In the genomic region with DNA sequence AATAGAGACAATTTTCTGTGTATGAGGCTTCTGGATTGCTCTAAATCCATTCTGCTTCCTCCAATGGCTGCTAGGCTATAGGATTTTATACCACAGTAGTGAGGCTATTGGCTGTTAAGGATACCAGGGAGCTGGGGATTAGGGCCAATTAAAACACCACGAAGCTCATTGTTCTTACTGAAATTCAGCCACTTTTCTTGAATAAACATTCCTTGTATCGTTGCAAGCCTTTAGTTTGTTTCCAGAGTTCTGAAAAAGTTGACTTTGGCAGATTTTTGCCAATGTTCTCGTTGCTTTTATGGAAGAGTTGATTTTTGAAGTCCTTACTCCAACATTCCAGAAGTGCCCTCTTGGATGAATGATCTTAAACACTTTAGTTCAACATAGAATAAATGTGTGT, we compare ENCODE assay signal across 1 cellular context.
TF ChIP-seq lines count a peak whose summit lies in the region.

No MANE protein-coding gene starts in this region.

TF ChIP-seq in GM23338, 12 proteins besides CTCF, POLR2A, EP300 and RAD21 (continued from another document):
- TF ChIP-seq, protein P1, sequence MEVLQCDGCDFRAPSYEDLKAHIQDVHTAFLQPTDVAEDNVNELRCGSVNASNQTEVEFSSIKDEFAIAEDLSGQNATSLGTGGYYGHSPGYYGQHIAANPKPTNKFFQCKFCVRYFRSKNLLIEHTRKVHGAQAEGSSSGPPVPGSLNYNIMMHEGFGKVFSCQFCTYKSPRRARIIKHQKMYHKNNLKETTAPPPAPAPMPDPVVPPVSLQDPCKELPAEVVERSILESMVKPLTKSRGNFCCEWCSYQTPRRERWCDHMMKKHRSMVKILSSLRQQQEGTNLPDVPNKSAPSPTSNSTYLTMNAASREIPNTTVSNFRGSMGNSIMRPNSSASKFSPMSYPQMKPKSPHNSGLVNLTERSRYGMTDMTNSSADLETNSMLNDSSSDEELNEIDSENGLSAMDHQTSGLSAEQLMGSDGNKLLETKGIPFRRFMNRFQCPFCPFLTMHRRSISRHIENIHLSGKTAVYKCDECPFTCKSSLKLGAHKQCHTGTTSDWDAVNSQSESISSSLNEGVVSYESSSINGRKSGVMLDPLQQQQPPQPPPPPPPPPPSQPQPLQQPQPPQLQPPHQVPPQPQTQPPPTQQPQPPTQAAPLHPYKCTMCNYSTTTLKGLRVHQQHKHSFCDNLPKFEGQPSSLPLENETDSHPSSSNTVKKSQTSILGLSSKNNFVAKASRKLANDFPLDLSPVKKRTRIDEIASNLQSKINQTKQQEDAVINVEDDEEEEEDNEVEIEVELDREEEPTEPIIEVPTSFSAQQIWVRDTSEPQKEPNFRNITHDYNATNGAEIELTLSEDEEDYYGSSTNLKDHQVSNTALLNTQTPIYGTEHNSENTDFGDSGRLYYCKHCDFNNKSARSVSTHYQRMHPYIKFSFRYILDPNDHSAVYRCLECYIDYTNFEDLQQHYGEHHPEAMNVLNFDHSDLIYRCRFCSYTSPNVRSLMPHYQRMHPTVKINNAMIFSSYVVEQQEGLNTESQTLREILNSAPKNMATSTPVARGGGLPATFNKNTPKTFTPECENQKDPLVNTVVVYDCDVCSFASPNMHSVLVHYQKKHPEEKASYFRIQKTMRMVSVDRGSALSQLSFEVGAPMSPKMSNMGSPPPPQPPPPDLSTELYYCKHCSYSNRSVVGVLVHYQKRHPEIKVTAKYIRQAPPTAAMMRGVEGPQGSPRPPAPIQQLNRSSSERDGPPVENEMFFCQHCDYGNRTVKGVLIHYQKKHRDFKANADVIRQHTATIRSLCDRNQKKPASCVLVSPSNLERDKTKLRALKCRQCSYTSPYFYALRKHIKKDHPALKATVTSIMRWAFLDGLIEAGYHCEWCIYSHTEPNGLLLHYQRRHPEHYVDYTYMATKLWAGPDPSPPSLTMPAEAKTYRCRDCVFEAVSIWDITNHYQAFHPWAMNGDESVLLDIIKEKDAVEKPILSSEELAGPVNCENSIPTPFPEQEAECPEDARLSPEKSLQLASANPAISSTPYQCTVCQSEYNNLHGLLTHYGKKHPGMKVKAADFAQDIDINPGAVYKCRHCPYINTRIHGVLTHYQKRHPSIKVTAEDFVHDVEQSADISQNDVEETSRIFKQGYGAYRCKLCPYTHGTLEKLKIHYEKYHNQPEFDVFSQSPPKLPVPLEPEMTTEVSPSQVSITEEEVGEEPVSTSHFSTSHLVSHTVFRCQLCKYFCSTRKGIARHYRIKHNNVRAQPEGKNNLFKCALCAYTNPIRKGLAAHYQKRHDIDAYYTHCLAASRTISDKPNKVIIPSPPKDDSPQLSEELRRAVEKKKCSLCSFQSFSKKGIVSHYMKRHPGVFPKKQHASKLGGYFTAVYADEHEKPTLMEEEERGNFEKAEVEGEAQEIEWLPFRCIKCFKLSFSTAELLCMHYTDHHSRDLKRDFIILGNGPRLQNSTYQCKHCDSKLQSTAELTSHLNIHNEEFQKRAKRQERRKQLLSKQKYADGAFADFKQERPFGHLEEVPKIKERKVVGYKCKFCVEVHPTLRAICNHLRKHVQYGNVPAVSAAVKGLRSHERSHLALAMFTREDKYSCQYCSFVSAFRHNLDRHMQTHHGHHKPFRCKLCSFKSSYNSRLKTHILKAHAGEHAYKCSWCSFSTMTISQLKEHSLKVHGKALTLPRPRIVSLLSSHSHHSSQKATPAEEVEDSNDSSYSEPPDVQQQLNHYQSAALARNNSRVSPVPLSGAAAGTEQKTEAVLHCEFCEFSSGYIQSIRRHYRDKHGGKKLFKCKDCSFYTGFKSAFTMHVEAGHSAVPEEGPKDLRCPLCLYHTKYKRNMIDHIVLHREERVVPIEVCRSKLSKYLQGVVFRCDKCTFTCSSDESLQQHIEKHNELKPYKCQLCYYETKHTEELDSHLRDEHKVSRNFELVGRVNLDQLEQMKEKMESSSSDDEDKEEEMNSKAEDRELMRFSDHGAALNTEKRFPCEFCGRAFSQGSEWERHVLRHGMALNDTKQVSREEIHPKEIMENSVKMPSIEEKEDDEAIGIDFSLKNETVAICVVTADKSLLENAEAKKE (CRISPR knock-in tag; IDR thresholded peaks at IDR 0.05): no peak
